In the genomic region with DNA sequence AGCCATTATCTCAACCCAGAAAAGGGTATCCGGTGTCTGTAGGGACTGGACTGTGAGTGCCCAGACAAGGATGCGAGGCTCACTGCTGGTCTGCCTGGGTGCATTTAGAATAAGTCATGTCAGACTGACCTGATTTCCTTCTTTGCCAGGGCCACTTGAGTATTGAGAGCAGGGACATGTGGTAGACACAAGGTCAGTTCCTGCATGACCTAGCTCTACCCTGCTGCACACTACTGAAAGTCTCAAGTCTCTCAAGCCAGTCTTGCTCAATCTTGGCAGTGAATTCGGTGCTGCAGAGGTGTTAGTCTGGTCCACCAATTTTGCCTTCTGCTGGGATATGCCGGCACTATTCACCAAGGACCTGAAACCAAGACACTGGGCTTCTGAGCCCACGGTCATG, we compare ENCODE assay signal across 24 cellular contexts.
"Had no signal": no experiment of that assay in that cellular context is flagged by ENCODE, and none has a peak within 500 bp of the region (broad histone marks: within the 10 kb centered on the region; RNA-seq: fewer than 3 reads in every experiment).

No MANE protein-coding gene starts in this region.

- H3K27me3 ChIP-seq: neural progenitor cell, pancreas, right lobe of liver, transverse colon had no signal

- DNase-seq: dermis blood vessel endothelial cell; effector memory CD4-positive, alpha-beta T cell; erythroblast; esophagus squamous epithelium; foreskin melanocyte; glutamatergic neuron; hypothalamus; immature natural killer cell; mammary epithelial cell; mesendoderm; midbrain; naive thymus-derived CD4-positive, alpha-beta T cell; nucleus accumbens; pancreas; retina; right lobe of liver; small intestine; stimulated activated CD4-positive, alpha-beta T cell treated with anti-CD3 and anti-CD28 coated beads, Interleukin-15, amount 100 ng/mL, for 24 hours; stimulated activated CD4-positive, alpha-beta T cell treated with anti-CD3 and anti-CD28 coated beads, Interleukin-2, amount 100 ng/mL, for 48 hours; stimulated activated naive B cell treated with anti-CD40 and anti-IgM and Interleukin-4, amounts not matched to agents 10 μg/mL and 1 μg/mL and 100 μg/mL, for 72 hours; transverse colon had no signal

- ATAC-seq: naive thymus-derived CD4-positive, alpha-beta T cell; pancreas; right lobe of liver; stimulated activated naive B cell treated with anti-CD40 and anti-IgM and Interleukin-4, amounts not matched to agents 10 μg/mL and 1 μg/mL and 100 μg/mL, for 72 hours had no signal

- H3K4me3 ChIP-seq: coronary artery, esophagus squamous epithelium, neural progenitor cell, pancreas, right lobe of liver, thoracic aorta, transverse colon had no signal

- H3K4me1 ChIP-seq: pancreas, right lobe of liver, transverse colon had no signal

- H3K27ac ChIP-seq: coronary artery, esophagus squamous epithelium, neural progenitor cell, pancreas, right lobe of liver, thoracic aorta, transverse colon had no signal

- H3K36me3 ChIP-seq: esophagus squamous epithelium, neural progenitor cell, pancreas, right lobe of liver, thoracic aorta, transverse colon had no signal

- H3K9me3 ChIP-seq: esophagus squamous epithelium, pancreas, right lobe of liver, thoracic aorta, transverse colon had no signal
